ENCODE assay signal across 1 cellular context in genomic region chr1:2202843-2203601, GRCh38.
TF ChIP-seq lines count a peak whose summit lies in the region.

No MANE protein-coding gene starts in this region.

TF ChIP-seq in H1, 55 proteins besides CTCF, POLR2A, EP300 and RAD21:
- TF ChIP-seq RBBP5 (IDR thresholded peaks at IDR 0.05; ENCODE audit: borderline replicate concordance, low read depth, low read length): no peak
- no peak for TF ChIP-seq MAX (IDR thresholded peaks at IDR 0.05)
- TF ChIP-seq ATF2 (IDR thresholded peaks at IDR 0.05; ENCODE audit: low read length): no peak
- no peak for TF ChIP-seq HDAC2 (IDR thresholded peaks at IDR 0.05; ENCODE audit: borderline replicate concordance in 1 of 2, low read depth in 2 of 2, low read length in 2 of 2)
- TF ChIP-seq EZH2 (IDR thresholded peaks at IDR 0.05; ENCODE audit: low read depth, low read length, severe bottlenecking): no peak
- TF ChIP-seq KDM4A (IDR thresholded peaks at IDR 0.05; ENCODE audit: low read depth, low read length, severe bottlenecking): no peak
- no peak for TF ChIP-seq BCL11A (IDR thresholded peaks at IDR 0.05; ENCODE audit: low read depth in 2 of 2, low read length in 2 of 2)
- TF ChIP-seq TAF7 (optimal IDR thresholded peaks at IDR 0.05; ENCODE audit: borderline replicate concordance, low read depth, low read length): no peak
- TF ChIP-seq BACH1 (IDR thresholded peaks at IDR 0.05; ENCODE audit: low read length): no peak
